ENCODE assay signal across 9 cellular contexts in genomic region chr16:75506567-75506966, GRCh38.
DNase-seq lines count a peak whose midpoint lies in the region; ATAC-seq, FAIRE-seq and TF ChIP-seq lines count a peak whose summit lies in the region.
"Had no signal": no experiment of that assay in that cellular context is flagged by ENCODE, and none has a peak within 500 bp of the region (broad histone marks: within the 10 kb centered on the region; RNA-seq: fewer than 3 reads in every experiment).

No MANE protein-coding gene starts in this region.

- CTCF ChIA-PET in GM10248 (lab: Yijun Ruan, JAX) = interaction anchor here (0.6 to 3.5 kb wide), 5 partner anchors 10 to 55 kb away, joined by 3 to 22 read pairs (median 4); no protein-coding TSS in a partner anchor

- no peak for ATAC-seq in GM21447 (IDR thresholded peaks at IDR 0.05; ENCODE audit: unreplicated experiment)

- no peak for FAIRE-seq in RCC 7860 (lab: Jason Lieb, UNC)
- FAIRE-seq: G401.6 had no signal

- H3K9me3 Mint-ChIP-seq in T-helper 2 cell treated with Interferon-gamma antibody and Interleukin-4, amounts not matched to agents 5 μg/mL and 100 μg/mL, for 36 hours = no peaks in the 10 kb centered on the region

- H3K4me1 Mint-ChIP-seq in T-helper 2 cell treated with Interferon-gamma antibody and Interleukin-4, amounts not matched to agents 5 μg/mL and 100 μg/mL, for 36 hours (ENCODE audit: low read depth) = no peaks in the 10 kb centered on the region

- H3K4me3 ChIP-seq in fibroblast of mammary gland (ENCODE audit: control insufficient read depth, low read depth, low read length) = no peak overlapping the region

- no peak for TF ChIP-seq CTCF in fibroblast of mammary gland (conservative IDR thresholded peaks at IDR 0.05; ENCODE audit: control insufficient read depth, insufficient read depth, low read depth, low read length)
- TF ChIP-seq CTCF in GM10248 (IDR thresholded peaks at IDR 0.05; ENCODE audit: control extremely low read depth, extremely low read depth, low read depth, missing control alignments) = no peak

- no peak overlapping the region for H3K27ac Mint-ChIP-seq in T-helper 2 cell treated with Interferon-gamma antibody and Interleukin-4, amounts not matched to agents 5 μg/mL and 100 μg/mL, for 36 hours

- no peak overlapping the region for H3K4me3 Mint-ChIP-seq in T-helper 2 cell treated with Interferon-gamma antibody and Interleukin-4, amounts not matched to agents 5 μg/mL and 100 μg/mL, for 36 hours

- peak; percentile 87 for DNase-seq in EH (ENCODE audit: low read depth)
- DNase-seq in RCC 7860 (ENCODE audit: low spot score) = peak; percentile 48
- peak; percentile 94 for DNase-seq in fibroblast of mammary gland (ENCODE audit: low read depth)
- peak; percentile 82 for DNase-seq in non-pigmented ciliary epithelial cell (ENCODE audit: low read depth)
- no peak for DNase-seq in GM10248 (ENCODE audit: extremely low spot score)
- no peak for DNase-seq in T-helper 2 cell treated with Interferon-gamma antibody and Interleukin-4, amounts not matched to agents 5 μg/mL and 100 μg/mL, for 36 hours (ENCODE audit: low spot score)
- DNase-seq in stimulated activated CD4-positive, alpha-beta T cell treated with anti-CD3 and anti-CD28 coated beads, Interleukin-12 subunit alpha, Interleukin-12 subunit beta, amount 100 ng/mL, for 4 hours = no peak

- H3K36me3 Mint-ChIP-seq in T-helper 2 cell treated with Interferon-gamma antibody and Interleukin-4, amounts not matched to agents 5 μg/mL and 100 μg/mL, for 36 hours (ENCODE audit: low read depth) = no peaks in the 10 kb centered on the region

- POLR2A ChIA-PET in GM10248 (lab: Yijun Ruan, JAX) = interaction anchor here (1.3 kb wide), 1 partner anchor 11 kb away, joined by 5 read pairs; the partner anchor contains the start of gene CHST6

- H3K27me3 Mint-ChIP-seq in T-helper 2 cell treated with Interferon-gamma antibody and Interleukin-4, amounts not matched to agents 5 μg/mL and 100 μg/mL, for 36 hours (ENCODE audit: low read depth) = peaks cover 12% of the 10 kb centered on the region

Comparison
In these comparisons a context has a peak if more than half of its experiments do, and no peak if none do; other contexts are left out.
1. DNase-seq: peak in EH (single experiment), RCC 7860 (single experiment), fibroblast of mammary gland (single experiment) and non-pigmented ciliary epithelial cell (single experiment); none in GM10248 (single experiment), T-helper 2 cell treated with Interferon-gamma antibody and Interleukin-4, amounts not matched to agents 5 μg/mL and 100 μg/mL, for 36 hours (single experiment) and stimulated activated CD4-positive, alpha-beta T cell treated with anti-CD3 and anti-CD28 coated beads, Interleukin-12 subunit alpha, Interleukin-12 subunit beta, amount 100 ng/mL, for 4 hours (single experiment).